In genomic region chr7:147245274-147245673, GRCh38 we compare ENCODE assay signal across 8 cellular contexts.
DNase-seq lines count a peak whose midpoint lies in the region; ATAC-seq and TF ChIP-seq lines count a peak whose summit lies in the region.

No MANE protein-coding gene starts in this region.

- no peaks in the 10 kb centered on the region for H3K9me3 ChIP-seq in DOHH2 (ENCODE audit: control insufficient read depth, insufficient read depth, low read length)
- H3K9me3 ChIP-seq in MG63, result no peaks in the 10 kb centered on the region
- H3K9me3 ChIP-seq in testis, result no peaks in the 10 kb centered on the region

- no peaks in the 10 kb centered on the region for H3K36me3 ChIP-seq in DOHH2 (ENCODE audit: control insufficient read depth, low read length)
- no peaks in the 10 kb centered on the region for H3K36me3 ChIP-seq in MG63
- no peaks in the 10 kb centered on the region for H3K36me3 ChIP-seq in testis (ENCODE audit: low read depth, missing control alignments)

- peak; percentile 95 for TF ChIP-seq CTCF in DOHH2 (IDR thresholded peaks at IDR 0.05; ENCODE audit: low read depth, low read length, poor library complexity, severe bottlenecking)
- peak; percentile 48 for TF ChIP-seq CTCF in GM20000 (IDR thresholded peaks at IDR 0.05; ENCODE audit: extremely low read depth, missing control alignments)
- TF ChIP-seq CTCF in testis (IDR thresholded peaks at IDR 0.05), result peak in 2 of 3 experiments; percentile 33 to 45

- peak; percentile 35 for DNase-seq in GM20000 (ENCODE audit: low spot score)
- DNase-seq in MG63, result peak; percentile 8
- peak; percentile 12 to 26 for DNase-seq in activated CD4-positive, alpha-beta T cell treated with anti-CD3 and anti-CD28 coated beads, Interleukin-2, amount 50 U/mL, for 48 hours
- peak; percentile 33 for DNase-seq in iPS DF 4.7 (ENCODE audit: extremely low read depth, low spot score)
- peak; percentile 69 for DNase-seq in testis

- H3K79me2 ChIP-seq in DOHH2 (ENCODE audit: control insufficient read depth, low read length), result no peaks in the 10 kb centered on the region

- no peaks in the 10 kb centered on the region for H3F3A ChIP-seq in DOHH2 (ENCODE audit: control insufficient read depth, insufficient read depth)

- no peaks in the 10 kb centered on the region for H3K9me2 ChIP-seq in DOHH2 (replicated peaks; ENCODE audit: control insufficient read depth, low read length)

- TF ChIP-seq POLR2A in testis (IDR thresholded peaks at IDR 0.05), result no peak

- H3K27ac ChIP-seq in DOHH2 (ENCODE audit: low read depth, low read length), result no peak overlapping the region
- no peak overlapping the region for H3K27ac ChIP-seq in testis

- intact Hi-C loops in testis (cut with DNase I; ENCODE audit: low total_unique reads), result no loop called here

- ATAC-seq in activated CD4-positive, CD25-positive, alpha-beta regulatory T cell treated with anti-CD3 and anti-CD28 coated beads, Interleukin-2, amount 50 U/mL, for 24 hours, result no peak
- ATAC-seq in GM19397 (IDR thresholded peaks at IDR 0.05; ENCODE audit: unreplicated experiment), result no peak

- no peaks in the 10 kb centered on the region for H3K4me1 ChIP-seq in DOHH2 (ENCODE audit: control insufficient read depth, low read length)
- H3K4me1 ChIP-seq in testis, result peaks cover 2% of the 10 kb centered on the region

- H3K4me3 ChIP-seq in DOHH2 (ENCODE audit: low read length), result no peak overlapping the region
- no peak overlapping the region for H3K4me3 ChIP-seq in MG63
- no peak overlapping the region for H3K4me3 ChIP-seq in testis

- H3K4me2 ChIP-seq in DOHH2 (ENCODE audit: low read length), result no peak overlapping the region

- H4K20me1 ChIP-seq in DOHH2 (ENCODE audit: control insufficient read depth, insufficient read depth, low read depth, low read length), result no peaks in the 10 kb centered on the region

- H3K27me3 ChIP-seq in DOHH2 (ENCODE audit: control insufficient read depth, low read length), result no peaks in the 10 kb centered on the region
- no peaks in the 10 kb centered on the region for H3K27me3 ChIP-seq in MG63
- H3K27me3 ChIP-seq in testis, result no peaks in the 10 kb centered on the region

- WGBS in testis, 2 donors, result 40 to 52% methylated on average over 8 of the region's 8 CpGs

Comparison
In these comparisons a context has a peak if more than half of its experiments do, and no peak if none do; other contexts are left out.
1. CTCF ChIP-seq: peak in every context shown above with its lines; median percentile 95 in DOHH2; 48 in GM20000; 39 in testis.
2. DNase-seq: peak in every context shown above with its lines; median percentile 69 in testis; 35 in GM20000; 33 in iPS DF 4.7; 19 in activated CD4-positive, alpha-beta T cell treated with anti-CD3 and anti-CD28 coated beads, Interleukin-2, amount 50 U/mL, for 48 hours; 8 in MG63.